ENCODE assay signal across 8 cellular contexts in the genomic region with DNA sequence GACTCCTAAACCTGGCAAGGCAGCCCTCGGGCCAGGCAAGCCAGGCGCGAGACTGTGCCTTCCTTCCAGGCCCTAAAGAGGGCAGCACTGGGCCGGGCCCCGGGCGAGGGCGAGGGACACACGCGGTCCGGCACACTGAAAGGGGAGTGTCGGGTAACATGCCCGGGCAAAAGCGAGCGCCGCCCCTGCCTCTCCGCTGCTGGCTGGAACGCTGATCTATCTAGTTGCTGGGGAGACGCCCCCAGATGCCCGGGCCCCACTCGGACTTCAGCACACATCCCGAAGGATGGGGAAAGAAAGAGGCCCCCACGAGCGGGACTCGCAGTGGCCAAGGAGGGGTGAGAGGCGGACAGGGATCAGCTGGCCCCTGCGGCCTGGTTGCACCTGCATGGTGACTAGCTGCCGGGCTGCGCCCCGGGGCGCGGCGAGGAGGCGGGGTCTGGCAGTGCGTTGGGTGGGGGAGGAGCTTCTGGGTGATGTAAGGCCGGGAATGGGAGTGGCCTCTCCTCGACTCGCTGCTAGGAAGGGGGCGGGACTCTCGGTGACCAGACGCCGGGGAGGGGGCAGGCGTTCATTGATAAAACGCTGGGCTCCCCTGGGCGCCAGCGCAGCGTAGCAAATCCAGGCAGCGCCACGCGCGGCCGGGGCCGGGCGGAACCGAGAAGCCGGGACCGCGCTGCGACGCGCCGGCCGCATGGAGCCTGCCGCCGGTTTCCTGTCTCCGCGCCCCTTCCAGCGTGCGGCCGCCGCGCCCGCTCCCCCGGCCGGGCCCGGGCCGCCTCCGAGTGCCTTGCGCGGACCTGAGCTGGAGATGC. TPM values are rescaled to one million over a fixed set of nuclear protein-coding genes. Genes with fewer than 3 reads are reported as not detected.
DNase-seq lines count a peak whose midpoint lies in the region; ATAC-seq and TF ChIP-seq lines count a peak whose summit lies in the region.

PLK3 (plus strand) TSS at position 608 of the 815 bp plus-strand sequence; CDS start at position 695, 87 bp downstream.

- H2AFZ ChIP-seq in PC-3 (ENCODE audit: low read length), result peak within 1 kb of the TSS; percentile 80

- peak within 1 kb of the TSS; percentile 100 for H3K4me2 ChIP-seq in PC-3 (ENCODE audit: low read length)

- DNase-seq in DMS53 treated with DMSO at 0.1 percent for 48 hours (lab: John Stamatoyannopoulos, UW; ENCODE audit: unreplicated experiment), result peak; percentile 97
- peak; percentile 95 for DNase-seq in Jurkat, Clone E6-1 (ENCODE audit: low read depth, low spot score)
- DNase-seq in PC-3, result peak; percentile 96
- peak; percentile 97 for DNase-seq in activated T-cell treated with anti-CD3 and anti-CD28 coated beads for 48 hours (ENCODE audit: low read depth)
- peak; percentile 90 for DNase-seq in epithelial cell of prostate (ENCODE audit: low read depth, low spot score)
- DNase-seq in mucosa of gallbladder (ENCODE audit: low spot score), result peak; percentile 98
- peak; percentile 93 to 97 for DNase-seq in stimulated activated CD8-positive, alpha-beta memory T cell treated with anti-CD3 and anti-CD28 coated beads, Interleukin-4, amount 100 ng/mL, for 4 hours (ENCODE audit: low read depth in 2 of 2, low spot score in 1 of 2)

- H3K4me3 ChIP-seq in Jurkat, Clone E6-1 (ENCODE audit: low read length), result peak within 1 kb of the TSS; percentile 65
- peak within 1 kb of the TSS; percentile 98 for H3K4me3 ChIP-seq in PC-3 (ENCODE audit: low read length)

- CTCF ChIA-PET in PC-3 (lab: Charles Lee), result interaction anchor here (0.6 to 1.0 kb wide), 5 partner anchors 9 to 621 kb away, joined by 3 to 13 read pairs (median 5); no protein-coding TSS in a partner anchor

- H3K27ac ChIP-seq in PC-3 (ENCODE audit: low read length) (peak within 1 kb of the TSS; percentile 77), epithelial cell of prostate (peak within 1 kb of the TSS; percentile 97)

- peak within 1 kb of the TSS; percentile 94 for H3K9ac ChIP-seq in PC-3 (ENCODE audit: low read length)

- H3K9me2 ChIP-seq in PC-3 (replicated peaks; ENCODE audit: low read length), result no peaks in the 10 kb centered on the region

- no peaks in the 10 kb centered on the region for H3K27me3 ChIP-seq in PC-3 (ENCODE audit: low read length)

- no peaks in the 10 kb centered on the region for H3F3A ChIP-seq in PC-3 (ENCODE audit: low read length, unreplicated experiment)

- peak; percentile 83 for TF ChIP-seq CTCF in PC-3 (conservative IDR thresholded peaks at IDR 0.05; ENCODE audit: low read depth, low read length)

- H3K36me3 ChIP-seq in PC-3 (ENCODE audit: low read depth, low read length), result peaks cover 4% of the 10 kb centered on the region; the same call in 1 of the 2 replicates

- peaks cover 22% of the 10 kb centered on the region for H3K79me2 ChIP-seq in PC-3 (ENCODE audit: low read length)

- BruUV-seq in PC-3 (replicated peaks; lab: Mats Ljungman, UMichigan), result TSS peak; percentile 83

- H3K9me3 ChIP-seq in PC-3 (ENCODE audit: low read length), result no peaks in the 10 kb centered on the region

- ATAC-seq in GM21619 (IDR thresholded peaks at IDR 0.05; ENCODE audit: unreplicated experiment), result peak; percentile 80
- peak; percentile 85 for ATAC-seq in PC-3

- peaks cover 12% of the 10 kb centered on the region for H4K20me1 ChIP-seq in PC-3 (ENCODE audit: low read length)

- POLR2A ChIA-PET in PC-3 (lab: Charles Lee; ENCODE audit: unreplicated experiment), result interaction anchor here (0.5 to 1.0 kb wide), 15 partner anchors 8 to 1432 kb away, joined by 3 to 15 read pairs (median 4); partner anchors contain the start of genes BTBD19, ELOVL1, RNU5D-1 and RPS8

- intact Hi-C loops in PC-3 (cut with micrococcal nuclease), result no loop called here

- H3K4me1 ChIP-seq in PC-3 (ENCODE audit: insufficient read depth, low read length), result peaks cover 16% of the 10 kb centered on the region

RNA-seq across cellular contexts. Expression of gene PLK3, which starts in this region (rescaled TPM):
- polyA plus RNA-seq in Jurkat, Clone E6-1 (2012; ENCODE audit: insufficient read depth, insufficient read length), result 8.9 TPM
- total RNA-seq in PC-3 (2014; rRNA removed), result 38.9 and 44.0 TPM in 2 replicates
- total RNA-seq in mucosa of gallbladder, result 14.7 TPM

Comparison
In these comparisons a context has a peak if more than half of its experiments do, and no peak if none do; other contexts are left out.
1. Peak in every context shown above with its lines: DNase-seq, ATAC-seq, H3K4me3 ChIP-seq and H3K27ac ChIP-seq.